Comparison of ENCODE assay signal across 8 cellular contexts in the genomic region with DNA sequence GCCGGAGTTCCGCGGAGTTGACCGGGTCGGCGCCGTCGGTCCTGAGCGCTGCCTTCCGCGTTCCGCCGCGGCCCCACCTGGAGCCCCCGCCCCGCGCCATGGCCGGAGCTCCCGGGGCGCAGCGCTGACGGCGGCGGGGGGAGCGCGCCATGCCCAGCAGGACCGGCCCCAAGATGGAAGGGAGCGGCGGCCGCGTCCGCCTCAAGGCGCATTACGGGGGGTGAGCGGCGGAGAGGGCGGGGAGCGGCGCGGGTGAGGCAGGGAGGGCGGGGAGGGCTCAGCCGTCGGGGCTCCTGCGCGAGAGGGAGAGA. TPM values are rescaled to one million over a fixed set of nuclear protein-coding genes. Genes with fewer than 3 reads are reported as not detected.
DNase-seq lines count a peak whose midpoint lies in the region; ATAC-seq and TF ChIP-seq lines count a peak whose summit lies in the region.

No MANE protein-coding gene starts in this region.

- BruUV-seq in Caco-2 (replicated peaks; lab: Mats Ljungman, UMichigan) = no TSS peak

- H3K36me3 Mint-ChIP-seq in Caco-2 (ENCODE audit: insufficient read depth, unreplicated experiment) (peaks cover 19% of the 10 kb centered on the region), IgD-negative memory B cell (no peaks in the 10 kb centered on the region)

- H3K36me3 ChIP-seq in Caco-2 (ENCODE audit: control insufficient read depth, insufficient read depth, low read length) (no peaks in the 10 kb centered on the region), colonic mucosa (no peaks in the 10 kb centered on the region), mucosa of stomach (ENCODE audit: control insufficient read depth, insufficient read depth, low read length) (no peaks in the 10 kb centered on the region)

- DNase-seq in Caco-2 (no peak), colonic mucosa (no peak), NCI-H2196 (lab: John Stamatoyannopoulos, UW; ENCODE audit: unreplicated experiment) (no peak), OCI-M1 (lab: John Stamatoyannopoulos, UW) (no peak), NCI-H1105 treated with DMSO at 0.1 percent for 48 hours (lab: John Stamatoyannopoulos, UW) (no peak)

- H3K4me3 Mint-ChIP-seq in Caco-2 (ENCODE audit: unreplicated experiment) = peak overlapping the region; percentile 67
- H3K4me3 Mint-ChIP-seq in IgD-negative memory B cell = peak overlapping the region in 3 of 4 donors; percentile 63 to 80 (median 66)

- intact Hi-C loops in Caco-2 (cut with micrococcal nuclease; ENCODE audit: unreplicated experiment) (no loop called here), colonic mucosa (cut with DNase I) (no loop called here)

- H3K27ac Mint-ChIP-seq in Caco-2 (ENCODE audit: unreplicated experiment) = no peak overlapping the region
- no peak overlapping the region for H3K27ac Mint-ChIP-seq in IgD-negative memory B cell

- H3K9me3 ChIP-seq in Caco-2 (no peaks in the 10 kb centered on the region), colonic mucosa (no peaks in the 10 kb centered on the region), mucosa of stomach (ENCODE audit: control insufficient read depth, low read length) (no peaks in the 10 kb centered on the region)

- H3K9ac ChIP-seq in colonic mucosa (ENCODE audit: low read depth in 2 of 2, low read length in 2 of 2) (peak overlapping the region; percentile 55 to 58), mucosa of stomach (ENCODE audit: low read length) (peak overlapping the region; percentile 59)

- H3K9me3 Mint-ChIP-seq in Caco-2 (ENCODE audit: unreplicated experiment) (no peaks in the 10 kb centered on the region), IgD-negative memory B cell (no peaks in the 10 kb centered on the region)

- H3K4me3 ChIP-seq in Caco-2 (ENCODE audit: low read depth, low read length) = peak overlapping the region; percentile 88
- peak overlapping the region; percentile 61 for H3K4me3 ChIP-seq in colonic mucosa
- H3K4me3 ChIP-seq in mucosa of stomach (ENCODE audit: low read length) = peak overlapping the region; percentile 25

- ATAC-seq in GM21423 (IDR thresholded peaks at IDR 0.05; ENCODE audit: unreplicated experiment) = no peak

- no peak for TF ChIP-seq CTCF in Caco-2 (IDR thresholded peaks at IDR 0.05; ENCODE audit: insufficient read depth in 1 of 2, low read depth in 1 of 2, low read length in 1 of 2, severe bottlenecking in 1 of 2, unreplicated experiment in 1 of 2)
- TF ChIP-seq CTCF in colonic mucosa (IDR thresholded peaks at IDR 0.05) = no peak

- H3K27ac ChIP-seq in colonic mucosa = peak overlapping the region; percentile 2

- H3K27me3 Mint-ChIP-seq in Caco-2 (ENCODE audit: insufficient read depth, unreplicated experiment) (no peaks in the 10 kb centered on the region), IgD-negative memory B cell (peaks cover 2% of the 10 kb centered on the region)

- CTCF ChIA-PET in Caco-2 (lab: Charles Lee) = interaction anchor here (1.1 kb wide), 1 partner anchor 124 kb away, joined by 4 read pairs; no protein-coding TSS in a partner anchor

- H3K4me1 Mint-ChIP-seq in Caco-2 (ENCODE audit: low read depth, unreplicated experiment) = peaks cover 21% of the 10 kb centered on the region
- peaks cover 7 to 16% (median 15%) of the 10 kb centered on the region in 3 donors for H3K4me1 Mint-ChIP-seq in IgD-negative memory B cell

- H3K27me3 ChIP-seq in Caco-2 (replicated peaks; ENCODE audit: control insufficient read depth, insufficient read depth, low read length) = no peaks in the 10 kb centered on the region
- peaks cover 4% of the 10 kb centered on the region for H3K27me3 ChIP-seq in colonic mucosa
- peaks cover 16% of the 10 kb centered on the region for H3K27me3 ChIP-seq in mucosa of stomach (ENCODE audit: control insufficient read depth, insufficient read depth, low read length)

- POLR2A ChIA-PET in Caco-2 (lab: Charles Lee) = interaction anchor here (0.6 kb wide), 1 partner anchor 85 kb away, joined by 4 read pairs; no protein-coding TSS in a partner anchor

- peaks cover 25% of the 10 kb centered on the region for H3K4me1 ChIP-seq in Caco-2
- H3K4me1 ChIP-seq in colonic mucosa = peaks cover 19% of the 10 kb centered on the region
- H3K4me1 ChIP-seq in mucosa of stomach (ENCODE audit: control insufficient read depth, insufficient read depth, low read length) = peaks cover 46% of the 10 kb centered on the region

RNA-seq across cellular contexts. Expression of a gene that starts 0.2 kb away (rescaled TPM):
- total RNA-seq in Caco-2 (2022) (45.9 and 48.7 TPM in 2 replicates), colonic mucosa (10 to 100 TPM; 50.4 to 72.2 TPM)
- 12.0 TPM for polyA plus RNA-seq in IgD-negative memory B cell

RNA-seq across cellular contexts. Expression of a gene that starts 31.3 kb away (rescaled TPM):
- total RNA-seq in Caco-2 (2022) (0.16 and 0.34 TPM in 2 replicates), colonic mucosa (under 1 TPM; 0.15 to 0.21 TPM)
- not detected for polyA plus RNA-seq in IgD-negative memory B cell

RNA-seq across cellular contexts. Expression of a gene that starts 46.9 kb away (rescaled TPM):
- total RNA-seq in Caco-2 (2022) (not detected in 2 replicates), colonic mucosa (under 1 TPM; 0.10 to 0.16 TPM)
- not detected for polyA plus RNA-seq in IgD-negative memory B cell

Comparison
In these comparisons a context has a peak if more than half of its experiments do, and no peak if none do; other contexts are left out.
1. H3K4me3 ChIP-seq: peak in every context shown above with its lines; median percentile 88 in Caco-2; 61 in colonic mucosa; 25 in mucosa of stomach.